ENCODE assay signal across 16 cellular contexts in the genomic region with DNA sequence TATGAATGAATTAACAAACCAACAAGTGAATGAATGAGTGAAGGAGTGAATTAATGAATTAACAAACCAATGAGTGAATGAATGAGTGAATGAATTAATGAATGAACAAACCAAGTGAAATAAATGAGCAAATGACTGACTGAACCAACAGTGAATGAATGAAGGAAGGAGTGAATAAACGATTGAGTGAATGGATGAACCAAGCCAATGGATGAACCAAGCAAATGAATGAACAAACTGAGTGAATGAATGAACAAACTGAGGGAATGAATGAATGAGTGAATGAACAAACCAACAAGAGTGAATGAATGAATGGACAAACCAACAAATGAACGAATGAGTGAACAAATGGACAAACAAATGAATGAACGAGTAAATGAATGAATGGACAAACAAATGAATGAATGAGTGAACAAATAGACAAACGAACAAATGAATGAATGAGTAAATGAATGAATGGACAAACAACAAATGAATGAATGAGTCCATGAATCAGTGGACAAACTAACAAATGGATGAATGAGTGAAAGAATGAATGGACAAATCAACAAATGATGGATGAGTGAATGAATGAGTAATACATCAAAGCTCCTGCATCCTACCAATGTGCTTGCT.
"Had no signal": no experiment of that assay in that cellular context is flagged by ENCODE, and none has a peak within 500 bp of the region (broad histone marks: within the 10 kb centered on the region; RNA-seq: fewer than 3 reads in every experiment).

No MANE protein-coding gene starts in this region.

- H3K4me1 Mint-ChIP-seq: IgD-negative memory B cell had no signal

- H3K4me3 ChIP-seq: SJSA1, SK-N-MC had no signal

- H3K27ac Mint-ChIP-seq: IgD-negative memory B cell had no signal

- FAIRE-seq: RCC 7860 had no signal

- H3K4me1 ChIP-seq: SJSA1 had no signal

- H3K36me3 ChIP-seq: SJSA1 had no signal

- H3K27ac ChIP-seq: SJSA1, SK-N-MC had no signal

- H3K27me3 ChIP-seq: SJSA1 had no signal

- DNase-seq: MV-4-11, NCI-H1048, NCI-H1436 treated with DMSO at 0.1 percent for 48 hours, NCI-H1694, NCI-H187 treated with DMSO at 0.1 percent for 48 hours, NCI-H2171, NCI-H226, NCI-H446, NCI-H510A, Right ventricle myocardium superior, RPMI8226, SIG-M5 had no signal
